ENCODE assay signal across 1 cellular context in the genomic region with DNA sequence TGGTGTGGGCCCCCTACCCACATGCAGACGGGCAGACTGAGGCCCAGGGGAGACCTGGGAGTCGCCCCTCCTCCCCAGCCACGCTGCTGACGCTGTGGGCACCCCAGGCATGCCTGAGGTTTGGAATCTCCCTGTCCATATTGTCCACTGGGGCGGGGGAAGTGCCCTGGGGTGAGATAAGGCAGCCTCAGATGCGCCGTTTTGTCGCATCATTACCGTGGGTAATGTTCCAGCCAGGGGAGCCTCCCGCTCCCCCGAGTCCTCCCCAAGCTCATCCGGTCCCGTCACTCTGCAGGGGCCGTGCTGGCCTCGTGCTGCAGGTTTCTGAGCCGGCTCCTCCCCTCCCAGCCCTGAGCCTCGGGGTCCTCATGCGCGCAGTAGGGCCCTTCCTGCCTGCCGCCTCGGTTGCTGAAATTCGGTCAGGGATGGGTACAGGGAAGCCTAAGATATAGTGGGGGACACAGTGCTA.
TF ChIP-seq lines count a peak whose summit lies in the region.

No MANE protein-coding gene starts in this region.

TF ChIP-seq in K562, 482 proteins besides CTCF, POLR2A, EP300 and RAD21 (continued from another document):
- TF ChIP-seq EWSR1 (IDR thresholded peaks at IDR 0.05; ENCODE audit: borderline replicate concordance, low read depth, partially characterized antibody) = no peak
- no peak for TF ChIP-seq DACH1 (IDR thresholded peaks at IDR 0.05; ENCODE audit: partially characterized antibody)
- TF ChIP-seq, protein P1, sequence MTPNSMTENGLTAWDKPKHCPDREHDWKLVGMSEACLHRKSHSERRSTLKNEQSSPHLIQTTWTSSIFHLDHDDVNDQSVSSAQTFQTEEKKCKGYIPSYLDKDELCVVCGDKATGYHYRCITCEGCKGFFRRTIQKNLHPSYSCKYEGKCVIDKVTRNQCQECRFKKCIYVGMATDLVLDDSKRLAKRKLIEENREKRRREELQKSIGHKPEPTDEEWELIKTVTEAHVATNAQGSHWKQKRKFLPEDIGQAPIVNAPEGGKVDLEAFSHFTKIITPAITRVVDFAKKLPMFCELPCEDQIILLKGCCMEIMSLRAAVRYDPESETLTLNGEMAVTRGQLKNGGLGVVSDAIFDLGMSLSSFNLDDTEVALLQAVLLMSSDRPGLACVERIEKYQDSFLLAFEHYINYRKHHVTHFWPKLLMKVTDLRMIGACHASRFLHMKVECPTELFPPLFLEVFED (CRISPR knock-in tag; conservative IDR thresholded peaks at IDR 0.05) = no peak
- no peak for TF ChIP-seq YBX1 (IDR thresholded peaks at IDR 0.05)
- TF ChIP-seq CREB1 (IDR thresholded peaks at IDR 0.05) = peak; percentile 73
- 0 out of 2 replicates have a peak, but pooled peaks have one; percentile 44 for TF ChIP-seq CREB1 (CRISPR knock-in tag; IDR thresholded peaks at IDR 0.05)
